Comparison of ENCODE assay signal across 16 cellular contexts in the genomic region with DNA sequence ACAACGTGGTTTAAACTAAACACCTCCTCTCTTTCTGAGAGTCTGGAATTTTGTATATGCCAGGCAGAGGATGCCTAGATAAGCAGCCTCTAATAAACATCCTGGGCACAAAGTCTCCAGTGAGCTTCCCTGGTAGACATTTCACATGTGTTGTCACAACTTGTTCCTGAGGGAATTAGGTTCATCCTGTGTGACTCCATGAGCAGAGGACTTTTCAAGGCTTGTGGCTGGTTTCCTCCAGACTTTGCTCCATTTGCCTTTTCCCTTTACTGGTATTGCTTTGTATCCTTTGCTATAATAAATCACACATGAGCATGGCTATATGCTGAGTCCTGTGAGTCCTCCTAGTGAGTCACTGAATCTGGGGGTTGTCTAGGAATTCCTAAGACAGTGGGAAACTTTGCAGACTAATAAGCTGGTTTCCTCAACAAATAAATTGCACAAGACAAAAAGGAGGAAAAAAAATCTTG.
A peak's percentile ranks its signal among the peaks of the same experiment; 100 is the strongest.
DNase-seq lines count a peak whose midpoint lies in the region; ATAC-seq, FAIRE-seq and TF ChIP-seq lines count a peak whose summit lies in the region.
"Had no signal": no experiment of that assay in that cellular context is flagged by ENCODE, and none has a peak within 500 bp of the region (broad histone marks: within the 10 kb centered on the region; RNA-seq: fewer than 3 reads in every experiment).

No MANE protein-coding gene starts in this region.

- FAIRE-seq in A549 (lab: Jason Lieb, UNC) (no peak), GM12878 (lab: Jason Lieb, UNC) (peak; percentile 52)

- H3K4me3 ChIP-seq in A549 (no peak overlapping the region), GM12878 (no peak overlapping the region)
- H3K4me3 ChIP-seq: ascending aorta, esophagus muscularis mucosa had no signal

- no peaks in the 10 kb centered on the region for H4K20me1 ChIP-seq in GM12878 (ENCODE audit: control insufficient read depth, insufficient read depth)

- POLR2A ChIA-PET in A549 (lab: Yijun Ruan, JAX) = no interaction called here
- POLR2A ChIA-PET in GM12878 (lab: Charles Lee) = no interaction called here

- TF ChIP-seq POLR2A in A549 (IDR thresholded peaks at IDR 0.05; ENCODE audit: low read length) (no peak), GM12878 (IDR thresholded peaks at IDR 0.05; ENCODE audit: low read depth, low read length) (no peak)

- DNase-seq in A549 (ENCODE audit: low read depth in 1 of 2, low spot score in 1 of 2) = peak; percentile 1 to 44
- peak; percentile 83 for DNase-seq in HS-5 (ENCODE audit: low read depth)
- DNase-seq in GM12878 (ENCODE audit: low read depth, low spot score) = no peak
- peak; percentile 46 for DNase-seq in hepatic stellate cell (ENCODE audit: low spot score)
- no peak for DNase-seq in HuH-7 (ENCODE audit: low spot score)
- DNase-seq in SHP77 treated with DMSO at 0.1 percent for 48 hours (lab: John Stamatoyannopoulos, UW) = no peak
- no peak for DNase-seq in cortex of kidney (lab: John Stamatoyannopoulos, UW)
- DNase-seq: KG1, NCI-H2029 treated with DMSO at 0.1 percent for 48 hours, substantia nigra, T-helper 9 cell had no signal

- no peaks in the 10 kb centered on the region for H3K27me3 ChIP-seq in GM12878 (replicated peaks in 1 of 2; ENCODE audit: control insufficient read depth in 2 of 2, insufficient read depth in 2 of 2, low read length in 1 of 2)
- H3K27me3 ChIP-seq: ascending aorta, esophagus muscularis mucosa had no signal

- RAD21 ChIA-PET in GM12878 (lab: Charles Lee; ENCODE audit: unreplicated experiment) = no interaction called here

- CTCF ChIA-PET in A549 (lab: Yijun Ruan, JAX) = no interaction called here
- CTCF ChIA-PET in GM12878 (lab: Yijun Ruan, JAX) = interaction anchor here (1.2 kb wide), 2 partner anchors 11 to 17 kb away, joined by 3 read pairs; no protein-coding TSS in a partner anchor

- H3K27ac ChIP-seq in A549 (peak overlapping the region in 1 of 2 experiments; percentile 39; a peak in 4 of 6 replicates), GM12878 (ENCODE audit: control insufficient read depth, insufficient read depth) (no peak overlapping the region)
- H3K27ac ChIP-seq: ascending aorta, esophagus muscularis mucosa, parathyroid adenoma had no signal

- in situ Hi-C loops in GM12878 (cut with MboI) = no loop called here

- no peak overlapping the region for H2AFZ ChIP-seq in GM12878 (ENCODE audit: control insufficient read depth, low read depth, low read length)
- H2AFZ ChIP-seq: parathyroid adenoma had no signal

- SMC1A ChIA-PET in GM12878 (lab: Charles Lee; ENCODE audit: uncharacterized antibody, unreplicated experiment) = interaction anchor here (0.9 kb wide), 1 partner anchor 11 kb away, joined by 3 read pairs; no protein-coding TSS in a partner anchor

- TF ChIP-seq EP300 in A549 (IDR thresholded peaks at IDR 0.05) (no peak), GM12878 (IDR thresholded peaks at IDR 0.05; ENCODE audit: borderline replicate concordance in 1 of 2, control insufficient read depth in 1 of 2, low read depth in 2 of 2, low read length in 2 of 2) (no peak)

- H3K9me3 ChIP-seq in A549 (no peaks in the 10 kb centered on the region), GM12878 (replicated peaks; ENCODE audit: control insufficient read depth, insufficient read depth, low read length) (no peaks in the 10 kb centered on the region)
- H3K9me3 ChIP-seq: ascending aorta, esophagus muscularis mucosa had no signal

- H3K4me2 ChIP-seq in A549 = peak overlapping the region; percentile 12; the same call in 2 of the 3 replicates
- no peak overlapping the region for H3K4me2 ChIP-seq in GM12878 (ENCODE audit: control insufficient read depth, insufficient read depth)

- BruUV-seq in GM12878 (replicated peaks; lab: Mats Ljungman, UMichigan) = no TSS peak

- H3K9ac ChIP-seq in GM12878 (ENCODE audit: control insufficient read depth, insufficient read depth, low read length) = no peak overlapping the region
- H3K9ac ChIP-seq: parathyroid adenoma had no signal

- ATAC-seq in A549 = peak; percentile 66 to 76; a peak in 4 of 6 replicates
- ATAC-seq in GM12878 = no peak
- ATAC-seq in GM18858 (IDR thresholded peaks at IDR 0.05; ENCODE audit: unreplicated experiment) = no peak
- ATAC-seq: left lobe of liver had no signal

- TF ChIP-seq RAD21 in A549 (conservative IDR thresholded peaks at IDR 0.05 in 1 of 2, IDR thresholded peaks at IDR 0.05 in 1 of 2) = no peak
- no peak for TF ChIP-seq RAD21 in GM12878 (IDR thresholded peaks at IDR 0.05; ENCODE audit: insufficient read depth, low read depth, low read length)

- no peaks in the 10 kb centered on the region for H3K79me2 ChIP-seq in GM12878 (ENCODE audit: control insufficient read depth, insufficient read depth, low read length)
- H3K79me2 ChIP-seq: parathyroid adenoma had no signal

- H3K4me1 ChIP-seq in A549 = 0 out of 3 replicates have a peak, but pooled peaks cover 11% of the 10 kb centered on the region
- H3K4me1 ChIP-seq in GM12878 (ENCODE audit: control insufficient read depth, insufficient read depth, low read length) = no peaks in the 10 kb centered on the region
- H3K4me1 ChIP-seq: ascending aorta, parathyroid adenoma had no signal

- H3K36me3 ChIP-seq in GM12878 (ENCODE audit: control insufficient read depth in 2 of 2, insufficient read depth in 2 of 2, low read length in 1 of 2) = no peaks in the 10 kb centered on the region
- H3K36me3 ChIP-seq: ascending aorta, esophagus muscularis mucosa had no signal

- TF ChIP-seq CTCF in A549 (IDR thresholded peaks at IDR 0.05) (no peak), GM12878 (IDR thresholded peaks at IDR 0.05 in 2 of 3, conservative IDR thresholded peaks at IDR 0.05 in 1 of 3; ENCODE audit: control insufficient read depth in 2 of 3, extremely low read depth in 1 of 3, insufficient read depth in 1 of 3, low read depth in 3 of 3, low read length in 3 of 3) (no peak)

- intact Hi-C loops in GM12878 (cut with micrococcal nuclease; ENCODE audit: unreplicated experiment) = no loop called here

- WGBS in A549 (ENCODE audit: missing lambda C conversion rate) = 31% methylated on average over 1 of the region's 1 CpG
- 0% methylated on average over 1 of the region's 1 CpG for WGBS in GM12878 (ENCODE audit: insufficient coverage, insufficient replicate concordance, low lambda C conversion rate, missing lambda C conversion rate)

TF ChIP-seq in A549, 52 proteins besides CTCF, POLR2A, EP300 and RAD21:
- TF ChIP-seq FOSL2 (IDR thresholded peaks at IDR 0.05) (no peak), FOSL2 (CRISPR knock-in tag; IDR thresholded peaks at IDR 0.05) (peak; percentile 65), CHD2 (IDR thresholded peaks at IDR 0.05; ENCODE audit: low read length, partially characterized antibody) (no peak)

TF ChIP-seq in GM12878, 131 proteins besides CTCF, POLR2A, EP300 and RAD21 (continues in another document):
- TF ChIP-seq IRF3 (IDR thresholded peaks at IDR 0.05) (no peak), ELK1 (IDR thresholded peaks at IDR 0.05; ENCODE audit: low read depth, low read length) (no peak), DPF2 (IDR thresholded peaks at IDR 0.05) (no peak), ZBED1 (IDR thresholded peaks at IDR 0.05; ENCODE audit: borderline replicate concordance) (no peak), ZSCAN29 (IDR thresholded peaks at IDR 0.05) (no peak), E4F1 (IDR thresholded peaks at IDR 0.05; ENCODE audit: borderline replicate concordance, partially characterized antibody) (no peak), NR2C1 (IDR thresholded peaks at IDR 0.05) (no peak)

Comparison
In these comparisons a context has a peak if more than half of its experiments do, and no peak if none do; other contexts are left out.
1. ATAC-seq: peak in A549 (2 of 2); none in GM12878 (single experiment) and GM18858 (single experiment).
2. DNase-seq: peak in A549 (2 of 2), HS-5 (single experiment) and hepatic stellate cell (single experiment); none in GM12878 (single experiment), HuH-7 (single experiment), SHP77 treated with DMSO at 0.1 percent for 48 hours (single experiment) and cortex of kidney (single experiment).